Comparison of ENCODE assay signal across 1 cellular context in genomic region chr11:19978668-19979518, GRCh38.
TF ChIP-seq lines count a peak whose summit lies in the region.

No MANE protein-coding gene starts in this region.

TF ChIP-seq in HepG2, 621 proteins besides CTCF, POLR2A, EP300 and RAD21 (continued from another document and continues in another):
- TF ChIP-seq GMEB1 (CRISPR knock-in tag; IDR thresholded peaks at IDR 0.05; ENCODE audit: borderline replicate concordance) (0 out of 2 replicates have a peak, but pooled peaks have one; percentile 29), MXI1 (IDR thresholded peaks at IDR 0.05; ENCODE audit: borderline replicate concordance, low read depth, low read length) (no peak), FOXP1 (IDR thresholded peaks at IDR 0.05) (no peak), FOXP1 (CRISPR knock-in tag; IDR thresholded peaks at IDR 0.05) (peak; percentile 83; the same call in 1 of the 2 replicates), ZNF253 (CRISPR knock-in tag; IDR thresholded peaks at IDR 0.05; ENCODE audit: borderline replicate concordance) (no peak), GZF1 (CRISPR knock-in tag; IDR thresholded peaks at IDR 0.05) (peak; percentile 63; the same call in 1 of the 2 replicates), ZKSCAN1 (IDR thresholded peaks at IDR 0.05; ENCODE audit: low read length) (no peak), ZBTB26 (CRISPR knock-in tag; IDR thresholded peaks at IDR 0.05; ENCODE audit: borderline replicate concordance) (no peak), ESRRA (CRISPR knock-in tag; IDR thresholded peaks at IDR 0.05; ENCODE audit: low read depth) (peak; percentile 94), NFE2 (CRISPR knock-in tag; IDR thresholded peaks at IDR 0.05) (no peak), ZNF652 (CRISPR knock-in tag; IDR thresholded peaks at IDR 0.05; ENCODE audit: borderline replicate concordance, low read depth) (peak; percentile 19; the same call in 1 of the 2 replicates), SMAD9 (CRISPR knock-in tag; IDR thresholded peaks at IDR 0.05) (no peak), ZNF264 (CRISPR knock-in tag; IDR thresholded peaks at IDR 0.05) (peak; percentile 98), LCORL (IDR thresholded peaks at IDR 0.05) (no peak), LCORL (CRISPR knock-in tag; IDR thresholded peaks at IDR 0.05) (no peak), ZNF629 (CRISPR knock-in tag; conservative IDR thresholded peaks at IDR 0.05) (no peak), KMT2A (CRISPR knock-in tag; IDR thresholded peaks at IDR 0.05) (0 out of 2 replicates have a peak, but pooled peaks have one; percentile 56), JUN (CRISPR knock-in tag; IDR thresholded peaks at IDR 0.05) (peak; percentile 69; the same call in 1 of the 2 replicates), NFKBIZ (CRISPR knock-in tag; IDR thresholded peaks at IDR 0.05) (peak; percentile 40; the same call in 1 of the 2 replicates), RXRB (CRISPR knock-in tag; IDR thresholded peaks at IDR 0.05; ENCODE audit: borderline replicate concordance) (peak; percentile 75; the same call in 1 of the 2 replicates), ZMYM3 (CRISPR knock-in tag; IDR thresholded peaks at IDR 0.05) (no peak), REST (IDR thresholded peaks at IDR 0.05; ENCODE audit: borderline replicate concordance in 1 of 2, low read depth in 1 of 2, low read length in 2 of 2) (peak in 1 of 2 experiments; percentile 45; a peak in 1 of 4 replicates), POGZ (CRISPR knock-in tag; IDR thresholded peaks at IDR 0.05) (no peak), NR2F6 (IDR thresholded peaks at IDR 0.05) (peak; percentile 69), NR2F6 (CRISPR knock-in tag; IDR thresholded peaks at IDR 0.05) (peak; percentile 69; the same call in 1 of the 2 replicates), MYPOP (CRISPR knock-in tag; IDR thresholded peaks at IDR 0.05) (peak; percentile 53; the same call in 1 of the 2 replicates), FOXA1 (IDR thresholded peaks at IDR 0.05) (no peak), FOXA1 (CRISPR knock-in tag; IDR thresholded peaks at IDR 0.05) (peak; percentile 60), ZNF205 (CRISPR knock-in tag; IDR thresholded peaks at IDR 0.05) (0 out of 2 replicates have a peak, but pooled peaks have one; percentile 47), ZNF775 (CRISPR knock-in tag; IDR thresholded peaks at IDR 0.05; ENCODE audit: borderline replicate concordance) (no peak), RBAK (CRISPR knock-in tag; IDR thresholded peaks at IDR 0.05) (no peak), SIX1 (CRISPR knock-in tag; IDR thresholded peaks at IDR 0.05; ENCODE audit: borderline replicate concordance) (peak; percentile 76; the same call in 1 of the 2 replicates), NCOA2 (CRISPR knock-in tag; IDR thresholded peaks at IDR 0.05) (peak; percentile 90), ZFP36L1 (CRISPR knock-in tag; IDR thresholded peaks at IDR 0.05) (0 out of 2 replicates have a peak, but pooled peaks have one; percentile 49), FOXO1 (CRISPR knock-in tag; IDR thresholded peaks at IDR 0.05) (peak; percentile 36; the same call in 1 of the 2 replicates), PPARG (CRISPR knock-in tag; conservative IDR thresholded peaks at IDR 0.05) (peak; percentile 42; the same call in 1 of the 2 replicates), HOXA9 (CRISPR knock-in tag; IDR thresholded peaks at IDR 0.05; ENCODE audit: borderline replicate concordance) (no peak), MED13 (CRISPR knock-in tag; IDR thresholded peaks at IDR 0.05) (no peak), HOXA7 (CRISPR knock-in tag; IDR thresholded peaks at IDR 0.05) (no peak), TFDP2 (CRISPR knock-in tag; IDR thresholded peaks at IDR 0.05) (no peak), SIN3B (IDR thresholded peaks at IDR 0.05; ENCODE audit: low read length) (0 out of 2 replicates have a peak, but pooled peaks have one; percentile 25), ZSCAN21 (CRISPR knock-in tag; IDR thresholded peaks at IDR 0.05; ENCODE audit: borderline replicate concordance) (peak; percentile 27; the same call in 1 of the 2 replicates), NR2F1 (CRISPR knock-in tag; IDR thresholded peaks at IDR 0.05) (peak in 1 of 2 experiments; percentile 68; a peak in 2 of 4 replicates), ZNF274 (CRISPR knock-in tag; IDR thresholded peaks at IDR 0.05) (no peak), SOX13 (IDR thresholded peaks at IDR 0.05) (peak; percentile 24; the same call in 1 of the 2 replicates), SOX13 (CRISPR knock-in tag; conservative IDR thresholded peaks at IDR 0.05 in 1 of 2, IDR thresholded peaks at IDR 0.05 in 1 of 2) (peak in 1 of 2 experiments; percentile 88; a peak in 2 of 4 replicates), KMT2B (CRISPR knock-in tag; IDR thresholded peaks at IDR 0.05) (peak; percentile 50; the same call in 1 of the 2 replicates), CREB1 (IDR thresholded peaks at IDR 0.05) (no peak), CREB1 (CRISPR knock-in tag; IDR thresholded peaks at IDR 0.05) (peak; percentile 55), POLR2G (IDR thresholded peaks at IDR 0.05; ENCODE audit: low read depth, low read length) (peak; percentile 41; the same call in 1 of the 2 replicates), DPF2 (CRISPR knock-in tag; IDR thresholded peaks at IDR 0.05; ENCODE audit: borderline replicate concordance, low read depth) (peak; percentile 50; the same call in 1 of the 2 replicates)
- TF ChIP-seq, protein P1, sequence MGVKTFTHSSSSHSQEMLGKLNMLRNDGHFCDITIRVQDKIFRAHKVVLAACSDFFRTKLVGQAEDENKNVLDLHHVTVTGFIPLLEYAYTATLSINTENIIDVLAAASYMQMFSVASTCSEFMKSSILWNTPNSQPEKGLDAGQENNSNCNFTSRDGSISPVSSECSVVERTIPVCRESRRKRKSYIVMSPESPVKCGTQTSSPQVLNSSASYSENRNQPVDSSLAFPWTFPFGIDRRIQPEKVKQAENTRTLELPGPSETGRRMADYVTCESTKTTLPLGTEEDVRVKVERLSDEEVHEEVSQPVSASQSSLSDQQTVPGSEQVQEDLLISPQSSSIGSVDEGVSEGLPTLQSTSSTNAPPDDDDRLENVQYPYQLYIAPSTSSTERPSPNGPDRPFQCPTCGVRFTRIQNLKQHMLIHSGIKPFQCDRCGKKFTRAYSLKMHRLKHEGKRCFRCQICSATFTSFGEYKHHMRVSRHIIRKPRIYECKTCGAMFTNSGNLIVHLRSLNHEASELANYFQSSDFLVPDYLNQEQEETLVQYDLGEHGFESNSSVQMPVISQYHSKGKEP (CRISPR knock-in tag; IDR thresholded peaks at IDR 0.05) = no peak
- TF ChIP-seq, protein P2, sequence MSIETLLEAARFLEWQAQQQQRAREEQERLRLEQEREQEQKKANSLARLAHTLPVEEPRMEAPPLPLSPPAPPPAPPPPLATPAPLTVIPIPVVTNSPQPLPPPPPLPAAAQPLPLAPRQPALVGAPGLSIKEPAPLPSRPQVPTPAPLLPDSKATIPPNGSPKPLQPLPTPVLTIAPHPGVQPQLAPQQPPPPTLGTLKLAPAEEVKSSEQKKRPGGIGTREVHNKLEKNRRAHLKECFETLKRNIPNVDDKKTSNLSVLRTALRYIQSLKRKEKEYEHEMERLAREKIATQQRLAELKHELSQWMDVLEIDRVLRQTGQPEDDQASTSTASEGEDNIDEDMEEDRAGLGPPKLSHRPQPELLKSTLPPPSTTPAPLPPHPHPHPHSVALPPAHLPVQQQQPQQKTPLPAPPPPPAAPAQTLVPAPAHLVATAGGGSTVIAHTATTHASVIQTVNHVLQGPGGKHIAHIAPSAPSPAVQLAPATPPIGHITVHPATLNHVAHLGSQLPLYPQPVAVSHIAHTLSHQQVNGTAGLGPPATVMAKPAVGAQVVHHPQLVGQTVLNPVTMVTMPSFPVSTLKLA (IDR thresholded peaks at IDR 0.05) = no peak
- TF ChIP-seq, protein P3, sequence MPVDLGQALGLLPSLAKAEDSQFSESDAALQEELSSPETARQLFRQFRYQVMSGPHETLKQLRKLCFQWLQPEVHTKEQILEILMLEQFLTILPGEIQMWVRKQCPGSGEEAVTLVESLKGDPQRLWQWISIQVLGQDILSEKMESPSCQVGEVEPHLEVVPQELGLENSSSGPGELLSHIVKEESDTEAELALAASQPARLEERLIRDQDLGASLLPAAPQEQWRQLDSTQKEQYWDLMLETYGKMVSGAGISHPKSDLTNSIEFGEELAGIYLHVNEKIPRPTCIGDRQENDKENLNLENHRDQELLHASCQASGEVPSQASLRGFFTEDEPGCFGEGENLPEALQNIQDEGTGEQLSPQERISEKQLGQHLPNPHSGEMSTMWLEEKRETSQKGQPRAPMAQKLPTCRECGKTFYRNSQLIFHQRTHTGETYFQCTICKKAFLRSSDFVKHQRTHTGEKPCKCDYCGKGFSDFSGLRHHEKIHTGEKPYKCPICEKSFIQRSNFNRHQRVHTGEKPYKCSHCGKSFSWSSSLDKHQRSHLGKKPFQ (CRISPR knock-in tag; IDR thresholded peaks at IDR 0.05; ENCODE audit: insufficient replicate concordance) = peak; percentile 64
- TF ChIP-seq, protein P4, sequence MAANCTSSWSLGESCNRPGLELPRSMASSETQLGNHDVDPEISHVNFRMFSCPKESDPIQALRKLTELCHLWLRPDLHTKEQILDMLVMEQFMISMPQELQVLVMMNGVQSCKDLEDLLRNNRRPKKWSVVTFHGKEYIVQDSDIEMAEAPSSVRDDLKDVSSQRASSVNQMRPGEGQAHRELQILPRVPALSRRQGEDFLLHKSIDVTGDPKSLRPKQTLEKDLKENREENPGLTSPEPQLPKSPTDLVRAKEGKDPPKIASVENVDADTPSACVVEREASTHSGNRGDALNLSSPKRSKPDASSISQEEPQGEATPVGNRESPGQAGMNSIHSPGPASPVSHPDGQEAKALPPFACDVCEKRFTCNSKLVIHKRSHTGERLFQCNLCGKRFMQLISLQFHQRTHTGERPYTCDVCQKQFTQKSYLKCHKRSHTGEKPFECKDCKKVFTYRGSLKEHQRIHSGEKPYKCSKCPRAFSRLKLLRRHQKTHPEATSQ (CRISPR knock-in tag; IDR thresholded peaks at IDR 0.05; ENCODE audit: borderline replicate concordance) = no peak
